ENCODE assay signal across 8 cellular contexts in the genomic region with DNA sequence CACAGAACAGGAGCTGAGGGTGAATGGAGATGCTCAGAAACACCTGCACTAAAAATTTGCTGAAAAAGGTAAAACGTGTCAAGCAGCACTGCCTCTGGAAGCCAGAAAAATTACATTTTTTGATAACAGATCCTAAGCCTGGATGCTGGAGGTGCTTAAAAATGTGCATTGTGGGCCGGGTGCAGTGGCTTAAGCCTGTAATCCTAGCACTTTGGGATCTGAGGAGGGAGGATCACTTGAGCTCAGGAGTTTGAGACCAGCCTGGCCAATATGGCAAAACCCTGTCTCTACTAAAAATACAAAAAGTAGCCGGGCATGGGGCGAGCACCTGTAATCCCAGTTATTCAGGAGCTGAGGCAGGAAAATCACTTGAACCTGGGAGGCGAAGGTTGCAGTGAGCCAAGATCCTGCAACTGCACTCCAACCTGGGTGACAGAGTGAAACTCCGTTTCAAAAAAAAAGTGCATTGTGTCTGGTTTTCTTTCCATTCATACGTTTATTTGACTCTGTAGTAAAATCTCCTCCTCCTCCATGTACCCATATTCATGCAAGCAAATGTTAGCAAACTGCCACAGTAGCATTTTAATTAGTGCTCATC. TPM values are rescaled to one million over a fixed set of nuclear protein-coding genes. Genes with fewer than 3 reads are reported as not detected.
DNase-seq lines count a peak whose midpoint lies in the region; ATAC-seq and TF ChIP-seq lines count a peak whose summit lies in the region.

No MANE protein-coding gene starts in this region.

- POLR2A ChIA-PET in PC-3 (lab: Charles Lee; ENCODE audit: unreplicated experiment) = no interaction called here

- peak overlapping the region; percentile 53 for H3K9ac ChIP-seq in PC-3 (ENCODE audit: low read length)
- no peak overlapping the region for H3K9ac ChIP-seq in rectal smooth muscle tissue (ENCODE audit: low read length)

- H3K9me3 ChIP-seq in PC-3 (ENCODE audit: low read length) (no peaks in the 10 kb centered on the region), esophagus muscularis mucosa (no peaks in the 10 kb centered on the region)

- TF ChIP-seq POLR2A in esophagus muscularis mucosa (IDR thresholded peaks at IDR 0.05; ENCODE audit: low read depth) = no peak

- H3K9me2 ChIP-seq in PC-3 (replicated peaks; ENCODE audit: low read length) = no peaks in the 10 kb centered on the region

- H4K20me1 ChIP-seq in PC-3 (ENCODE audit: low read length) = no peaks in the 10 kb centered on the region

- H3K79me2 ChIP-seq in PC-3 (ENCODE audit: low read length) = no peaks in the 10 kb centered on the region

- DNase-seq in PC-3 = no peak
- no peak for DNase-seq in esophagus muscularis mucosa (ENCODE audit: extremely low spot score)
- no peak for DNase-seq in effector CD8-positive, alpha-beta T cell (lab: John Stamatoyannopoulos, UW)
- DNase-seq in effector CD4-positive, alpha-beta T cell = no peak

- no TSS peak for BruUV-seq in PC-3 (replicated peaks; lab: Mats Ljungman, UMichigan)

- TF ChIP-seq EP300 in esophagus muscularis mucosa (IDR thresholded peaks at IDR 0.05) = no peak

- H3K27ac ChIP-seq in PC-3 (ENCODE audit: low read length) (no peak overlapping the region), esophagus muscularis mucosa (replicated peaks in 1 of 4) (peak overlapping the region; percentile 80 to 85 (median 82)), rectal smooth muscle tissue (ENCODE audit: low read depth, low read length) (peak overlapping the region; percentile 70)

- CTCF ChIA-PET in PC-3 (lab: Charles Lee) = no interaction called here

- 44% methylated on average over 7 of the region's 7 CpGs for WGBS in esophagus muscularis mucosa

- H2AFZ ChIP-seq in PC-3 (ENCODE audit: low read length) = peak overlapping the region; percentile 96

- TF ChIP-seq CTCF in PC-3 (conservative IDR thresholded peaks at IDR 0.05; ENCODE audit: low read depth, low read length) (no peak), esophagus muscularis mucosa (IDR thresholded peaks at IDR 0.05) (no peak)

- H3K27me3 ChIP-seq in PC-3 (ENCODE audit: low read length) = no peaks in the 10 kb centered on the region
- H3K27me3 ChIP-seq in esophagus muscularis mucosa = no peaks in the 10 kb centered on the region
- H3K27me3 ChIP-seq in rectal smooth muscle tissue (ENCODE audit: control insufficient read depth, insufficient read depth, low read length) = no peaks in the 10 kb centered on the region

- peaks cover 7% of the 10 kb centered on the region; the same call in 1 of the 2 replicates for H3K4me1 ChIP-seq in PC-3 (ENCODE audit: insufficient read depth, low read length)
- peaks cover 14 to 31% (median 22%) of the 10 kb centered on the region in 4 donors for H3K4me1 ChIP-seq in esophagus muscularis mucosa
- H3K4me1 ChIP-seq in rectal smooth muscle tissue (ENCODE audit: control insufficient read depth, insufficient read depth, low read length) = peaks cover 3% of the 10 kb centered on the region

- no peaks in the 10 kb centered on the region for H3F3A ChIP-seq in PC-3 (ENCODE audit: low read length, unreplicated experiment)

- peak overlapping the region; percentile 94 for H3K4me2 ChIP-seq in PC-3 (ENCODE audit: low read length)

- intact Hi-C loops in PC-3 (cut with micrococcal nuclease) = loop anchor here (5.0 kb wide), 1 partner anchor 34 kb away; the partner anchor contains the start of gene BTN3A2
- intact Hi-C loops in esophagus muscularis mucosa (cut with DNase I) = no loop called here

- H3K36me3 ChIP-seq in PC-3 (ENCODE audit: low read depth, low read length) (no peaks in the 10 kb centered on the region), esophagus muscularis mucosa (peaks cover 0 to 3% (median 2%) of the 10 kb centered on the region in 4 donors), rectal smooth muscle tissue (ENCODE audit: control insufficient read depth, insufficient read depth, low read length) (peaks cover 4% of the 10 kb centered on the region)

- ATAC-seq in GM18867 (IDR thresholded peaks at IDR 0.05; ENCODE audit: unreplicated experiment) = peak; percentile 6
- peak; percentile 11 for ATAC-seq in PC-3
- no peak for ATAC-seq in GM21423 (IDR thresholded peaks at IDR 0.05; ENCODE audit: unreplicated experiment)
- ATAC-seq in GM21528 (IDR thresholded peaks at IDR 0.05; ENCODE audit: low FRiP score, unreplicated experiment) = no peak

- H3K4me3 ChIP-seq in PC-3 (ENCODE audit: low read length) (peak overlapping the region; percentile 85), esophagus muscularis mucosa (peak overlapping the region; percentile 61 to 72 (median 64)), rectal smooth muscle tissue (ENCODE audit: low read length) (peak overlapping the region; percentile 64)

RNA-seq across cellular contexts. Expression of gene BTN3A1, which starts 0.6 kb away (rescaled TPM):
- 4.5 and 5.4 TPM in 2 replicates for total RNA-seq in PC-3 (2014; rRNA removed)
- 10 to 100 TPM in 1 of 4 donors, 1 to 10 TPM in 3; 5.3 to 12.9 (median 6.9) TPM for total RNA-seq in esophagus muscularis mucosa

RNA-seq across cellular contexts. Expression of gene BTN2A2, which starts 18.6 kb away (rescaled TPM):
- 9.1 and 11.4 TPM in 2 replicates for total RNA-seq in PC-3 (2014; rRNA removed)
- 1 to 10 TPM; 6.1 to 7.7 (median 6.9) TPM for total RNA-seq in esophagus muscularis mucosa

RNA-seq across cellular contexts. Expression of gene BTN3A2, which starts 36.5 kb away (rescaled TPM):
- 2.4 and 5.4 TPM in 2 replicates for total RNA-seq in PC-3 (2014; rRNA removed)
- total RNA-seq in esophagus muscularis mucosa = 10 to 100 TPM in 2 of 4 donors, 1 to 10 TPM in 2; 6.6 to 14.1 (median 11.2) TPM

RNA-seq across cellular contexts. Expression of gene BTN3A3, which starts 38.8 kb away (rescaled TPM):
- total RNA-seq in PC-3 (2014; rRNA removed) (5.0 and 10.1 TPM in 2 replicates), esophagus muscularis mucosa (10 to 100 TPM in 1 of 4 donors, 1 to 10 TPM in 3; 5.0 to 10.2 (median 7.1) TPM)

RNA-seq across cellular contexts. Expression of gene BTN2A1, which starts 56.3 kb away (rescaled TPM):
- total RNA-seq in PC-3 (2014; rRNA removed) (13.1 and 14.6 TPM in 2 replicates), esophagus muscularis mucosa (10 to 100 TPM; 17.9 to 22.9 (median 21.4) TPM)

Comparison
In these comparisons a context has a peak if more than half of its experiments do, and no peak if none do; other contexts are left out.
1. ATAC-seq: peak in GM18867 (single experiment) and PC-3 (single experiment); none in GM21423 (single experiment) and GM21528 (single experiment).
2. Peak in every context shown above with its lines, with median percentiles within 50 percentile points of each other: H3K4me3 ChIP-seq.